20 cellular contexts compared by ENCODE assay signal in genomic region chr17:81528384-81528650, GRCh38. TPM values are rescaled to one million over a fixed set of nuclear protein-coding genes. Genes with fewer than 3 reads are reported as not detected.
DNase-seq lines count a peak whose midpoint lies in the region; ATAC-seq and TF ChIP-seq lines count a peak whose summit lies in the region.
"Had no signal": no experiment of that assay in that cellular context is flagged by ENCODE, and none has a peak within 500 bp of the region (broad histone marks: within the 10 kb centered on the region; RNA-seq: fewer than 3 reads in every experiment).

No MANE protein-coding gene starts in this region.

- no peak for TF ChIP-seq POLR2A in breast epithelium (IDR thresholded peaks at IDR 0.05)

- intact Hi-C loops in breast epithelium (cut with DNase I; ENCODE audit: low total_unique reads) (no loop called here), MCF 10A (cut with micrococcal nuclease) (no loop called here), lower lobe of right lung (cut with DNase I) (no loop called here)

- no peak for DNase-seq in breast epithelium (ENCODE audit: low spot score in 2 of 2)
- DNase-seq in MCF 10A (ENCODE audit: unreplicated experiment): no peak
- no peak for DNase-seq in WERI-Rb-1
- no peak for DNase-seq in lower lobe of right lung
- no peak for DNase-seq in A172 (ENCODE audit: low spot score)
- no peak for DNase-seq in ACHN
- DNase-seq: CD4-positive, CD25-positive, alpha-beta regulatory T cell; CD8-positive, alpha-beta memory T cell; COR-L47; DMS 273 treated with DMSO at 0.1 percent for 48 hours; DND-41; IMR-90 had no signal

- TF ChIP-seq CTCF in breast epithelium (IDR thresholded peaks at IDR 0.05) (no peak), MCF 10A (IDR thresholded peaks at IDR 0.05; ENCODE audit: unreplicated experiment) (no peak), C4-2B (conservative IDR thresholded peaks at IDR 0.05) (no peak), WERI-Rb-1 (IDR thresholded peaks at IDR 0.05; ENCODE audit: low read depth, low read length) (no peak), lower lobe of right lung (IDR thresholded peaks at IDR 0.05) (no peak)

- POLR2A ChIA-PET in MCF 10A (lab: Yijun Ruan, JAX): no interaction called here

- H3K36me3 ChIP-seq in breast epithelium: no peaks in the 10 kb centered on the region
- H3K36me3 ChIP-seq in WERI-Rb-1: no peaks in the 10 kb centered on the region
- no peaks in the 10 kb centered on the region for H3K36me3 ChIP-seq in lower lobe of right lung
- H3K36me3 ChIP-seq: BLaER1 treated with 17β-estradiol and CSF1 and Interleukin-3, amounts not matched to agents 10 nM and 100 nM; HAP-1 had no signal

- ATAC-seq in lower lobe of right lung: no peak
- no peak for ATAC-seq in HG03520 (IDR thresholded peaks at IDR 0.05; ENCODE audit: unreplicated experiment)

- no peaks in the 10 kb centered on the region for H3K4me1 ChIP-seq in breast epithelium
- peaks cover 9% of the 10 kb centered on the region for H3K4me1 ChIP-seq in lower lobe of right lung
- H3K4me1 ChIP-seq: HAP-1 had no signal

- H3K27ac Mint-ChIP-seq in MCF 10A (ENCODE audit: low read depth, unreplicated experiment): no peak overlapping the region
- H3K27ac Mint-ChIP-seq: B cell; CD4-positive, CD25-positive, alpha-beta regulatory T cell; CD8-positive, alpha-beta memory T cell had no signal

- CTCF ChIA-PET in MCF 10A (lab: Yijun Ruan, JAX): no interaction called here

- H3K27me3 ChIP-seq in breast epithelium (peaks cover 4 to 5% of the 10 kb centered on the region in 2 donors), WERI-Rb-1 (ENCODE audit: insufficient read depth, low read depth, severe bottlenecking) (no peaks in the 10 kb centered on the region), lower lobe of right lung (ENCODE audit: low read depth) (peaks cover 44% of the 10 kb centered on the region)

- no peaks in the 10 kb centered on the region for H3K9me3 Mint-ChIP-seq in MCF 10A (ENCODE audit: unreplicated experiment)
- H3K9me3 Mint-ChIP-seq: CD4-positive, CD25-positive, alpha-beta regulatory T cell; CD8-positive, alpha-beta memory T cell had no signal

- H3K27ac ChIP-seq in breast epithelium (no peak overlapping the region), C4-2B (peak overlapping the region; percentile 52), WERI-Rb-1 (peak overlapping the region; percentile 40), lower lobe of right lung (no peak overlapping the region)
- H3K27ac ChIP-seq: 22Rv1; BLaER1 treated with 17β-estradiol and CSF1 and Interleukin-3, amounts not matched to agents 10 nM and 100 nM; GM23248; HL-60 had no signal

- H3K36me3 Mint-ChIP-seq in MCF 10A (ENCODE audit: insufficient read depth, unreplicated experiment): peaks cover 6% of the 10 kb centered on the region
- H3K36me3 Mint-ChIP-seq: CD4-positive, CD25-positive, alpha-beta regulatory T cell; CD8-positive, alpha-beta memory T cell had no signal

- no peak overlapping the region for H3K4me3 Mint-ChIP-seq in MCF 10A (ENCODE audit: unreplicated experiment)
- H3K4me3 Mint-ChIP-seq: B cell; CD4-positive, CD25-positive, alpha-beta regulatory T cell; CD8-positive, alpha-beta memory T cell had no signal

- H3K4me3 ChIP-seq in breast epithelium: peak overlapping the region in 2 of 3 donors; percentile 25 to 51
- no peak overlapping the region for H3K4me3 ChIP-seq in WERI-Rb-1 (ENCODE audit: low read depth, low read length)
- peak overlapping the region; percentile 25 for H3K4me3 ChIP-seq in lower lobe of right lung
- H3K4me3 ChIP-seq: BLaER1 treated with 17β-estradiol and CSF1 and Interleukin-3, amounts not matched to agents 10 nM and 100 nM; HAP-1 had no signal

- no peaks in the 10 kb centered on the region for H3K27me3 Mint-ChIP-seq in MCF 10A (ENCODE audit: insufficient read depth, unreplicated experiment)
- H3K27me3 Mint-ChIP-seq: B cell had no signal

- BruUV-seq in MCF 10A (replicated peaks; lab: Mats Ljungman, UMichigan): no TSS peak

- H3K4me1 Mint-ChIP-seq in MCF 10A (ENCODE audit: insufficient read depth, unreplicated experiment): no peaks in the 10 kb centered on the region
- H3K4me1 Mint-ChIP-seq: CD4-positive, CD25-positive, alpha-beta regulatory T cell; CD8-positive, alpha-beta memory T cell had no signal

- no peaks in the 10 kb centered on the region for H3K9me3 ChIP-seq in breast epithelium
- H3K9me3 ChIP-seq in WERI-Rb-1 (ENCODE audit: severe bottlenecking): peaks cover 4% of the 10 kb centered on the region
- no peaks in the 10 kb centered on the region for H3K9me3 ChIP-seq in lower lobe of right lung
- H3K9me3 ChIP-seq: HAP-1 had no signal

- in situ Hi-C loops in ACHN (cut with HindIII; ENCODE audit: low pct_ligation_motif_present, low pct_unique_long_range_greater_than_20kb, low sequenced_read_pairs): no loop called here

RNA-seq across cellular contexts. Expression of gene FSCN2, which starts 0.1 kb away (rescaled TPM):
- total RNA-seq in breast epithelium (1 to 10 TPM in 2 of 3 donors, under 1 TPM in 1; 0.48 to 3.2 (median 1.6) TPM), MCF 10A (2022) (0.37 TPM in 1 of 2 replicates, not detected in the other), lower lobe of right lung (3.3 TPM)
- total RNA-seq in A172 (2014; rRNA removed; shearing (Covaris generic)): 0.81 and 1.7 TPM in 2 replicates

RNA-seq across cellular contexts. Expression of gene ACTG1, which starts 15.7 kb away (rescaled TPM):
- total RNA-seq in breast epithelium: 1,000 to 10,000 TPM; 2,222 to 2,764 (median 2,750) TPM
- total RNA-seq in MCF 10A (2022): 1,056 and 1,461 TPM in 2 replicates
- 1,821 TPM for total RNA-seq in lower lobe of right lung
- total RNA-seq in A172 (2014; rRNA removed; shearing (Covaris generic)): 5,134 and 6,456 TPM in 2 replicates

RNA-seq across cellular contexts. Expression of gene FAAP100, which starts 23.8 kb away (rescaled TPM):
- total RNA-seq in breast epithelium (10 to 100 TPM; 13.0 to 23.1 (median 20.6) TPM), MCF 10A (2022) (23.4 and 32.5 TPM in 2 replicates), lower lobe of right lung (26.0 TPM)
- 29.7 and 39.9 TPM in 2 replicates for total RNA-seq in A172 (2014; rRNA removed; shearing (Covaris generic))

Comparison
In these comparisons a context has a peak if more than half of its experiments do, and no peak if none do; other contexts are left out.
1. H3K27ac ChIP-seq: peak in C4-2B (single experiment) and WERI-Rb-1 (single experiment); none in breast epithelium (0 of 2) and lower lobe of right lung (single experiment).